1 cellular context compared by ENCODE assay signal in the genomic region with DNA sequence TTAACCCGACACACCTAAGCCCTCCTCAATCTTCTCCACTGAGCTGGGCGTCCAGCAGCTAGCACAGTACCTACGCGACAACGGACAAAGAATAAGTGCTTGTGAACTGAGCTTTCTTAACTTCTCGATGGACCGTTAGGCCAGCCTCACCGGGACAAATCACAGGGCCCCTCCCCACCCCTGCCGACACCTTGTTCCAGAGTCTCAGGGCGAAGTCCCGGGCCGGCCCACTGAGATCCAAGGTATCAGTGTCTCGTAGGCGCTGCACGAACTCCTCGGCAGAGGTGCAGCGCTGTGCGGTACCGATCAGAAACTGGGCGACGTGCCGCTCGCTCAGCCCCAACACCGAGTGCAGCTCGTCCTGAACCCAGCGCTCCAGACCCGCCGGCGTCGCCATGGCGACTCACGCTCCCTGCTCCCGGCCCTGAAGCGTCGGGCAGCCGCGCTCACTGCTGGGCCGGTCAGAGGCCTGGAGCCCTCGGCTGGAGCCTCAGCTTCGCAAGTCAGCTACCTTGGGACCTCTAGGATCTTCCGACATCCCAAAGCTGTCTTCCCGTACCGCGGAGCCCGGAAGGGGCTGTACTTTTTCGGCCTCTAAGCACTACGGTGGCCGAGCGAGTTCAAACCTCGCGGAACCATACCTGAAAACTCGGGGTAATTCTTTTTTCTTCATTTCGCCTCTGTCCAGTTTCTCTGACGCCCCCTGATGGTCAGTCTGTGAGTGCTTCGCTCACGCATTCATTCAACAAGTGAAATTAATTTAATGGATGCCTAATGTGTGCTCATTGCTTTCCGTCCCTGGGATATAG.
A peak's percentile ranks its signal among the peaks of the same experiment; 100 is the strongest.
TF ChIP-seq lines count a peak whose summit lies in the region.

Gene DHX16, minus strand, starts transcription at position 562 of the 809 bp plus-strand sequence. Its CDS starts 165 bp downstream, at position 397.

TF ChIP-seq in HEK293, 187 proteins besides CTCF, POLR2A, EP300 and RAD21 (continued from another document and continues in another):
- TF ChIP-seq ZNF513 (tag by site-specific recombination; IDR thresholded peaks at IDR 0.05) (no peak), ZNF121 (tag by site-specific recombination; IDR thresholded peaks at IDR 0.05) (no peak), KLF9 (tag by site-specific recombination; IDR thresholded peaks at IDR 0.05; ENCODE audit: low read depth) (no peak), ZSCAN16 (tag by site-specific recombination; IDR thresholded peaks at IDR 0.05) (no peak), ZNF514 (tag by site-specific recombination; IDR thresholded peaks at IDR 0.05) (no peak), ZNF791 (tag by site-specific recombination; IDR thresholded peaks at IDR 0.05) (no peak), ZSCAN4 (tag by site-specific recombination; IDR thresholded peaks at IDR 0.05) (no peak), ZNF394 (tag by site-specific recombination; IDR thresholded peaks at IDR 0.05; ENCODE audit: borderline replicate concordance) (peak; percentile 73), ZNF747 (tag by site-specific recombination; IDR thresholded peaks at IDR 0.05) (no peak), ZBTB48 (tag by site-specific recombination; IDR thresholded peaks at IDR 0.05) (peak; percentile 58; the same call in 1 of the 2 replicates), ZNF114 (tag by site-specific recombination; IDR thresholded peaks at IDR 0.05) (no peak), ZNF830 (tag by site-specific recombination; IDR thresholded peaks at IDR 0.05; ENCODE audit: low read depth) (no peak), ZSCAN30 (tag by site-specific recombination; IDR thresholded peaks at IDR 0.05) (peak; percentile 73), ZNF623 (tag by site-specific recombination; IDR thresholded peaks at IDR 0.05) (no peak; the same call in 1 of the 2 replicates), ZNF76 (tag by site-specific recombination; IDR thresholded peaks at IDR 0.05; ENCODE audit: borderline replicate concordance, low read depth) (peak; percentile 38; the same call in 1 of the 2 replicates), ZNF639 (tag by site-specific recombination; IDR thresholded peaks at IDR 0.05) (peak; percentile 66; the same call in 1 of the 2 replicates), ZNF529 (tag by site-specific recombination; IDR thresholded peaks at IDR 0.05; ENCODE audit: insufficient replicate concordance) (no peak), SCRT2 (tag by site-specific recombination; IDR thresholded peaks at IDR 0.05) (peak; percentile 100), ZNF544 (tag by site-specific recombination; IDR thresholded peaks at IDR 0.05) (no peak), ZNF138 (tag by site-specific recombination; IDR thresholded peaks at IDR 0.05; ENCODE audit: borderline replicate concordance) (no peak), ZBTB17 (tag by site-specific recombination; IDR thresholded peaks at IDR 0.05) (peak; percentile 96), ZNF777 (tag by site-specific recombination; IDR thresholded peaks at IDR 0.05; ENCODE audit: borderline replicate concordance) (no peak), ZNF580 (tag by site-specific recombination; IDR thresholded peaks at IDR 0.05) (peak; percentile 95), TSHZ1 (tag by site-specific recombination; IDR thresholded peaks at IDR 0.05; ENCODE audit: borderline replicate concordance) (no peak), RBAK (tag by site-specific recombination; IDR thresholded peaks at IDR 0.05) (no peak), ZNF350 (tag by site-specific recombination; IDR thresholded peaks at IDR 0.05) (no peak), ZNF223 (tag by site-specific recombination; IDR thresholded peaks at IDR 0.05) (no peak), OVOL3 (tag by site-specific recombination; IDR thresholded peaks at IDR 0.05) (no peak), ZNF302 (tag by site-specific recombination; IDR thresholded peaks at IDR 0.05; ENCODE audit: low read depth) (no peak), ZNF555 (tag by site-specific recombination; conservative IDR thresholded peaks at IDR 0.05) (no peak), ZBTB49 (tag by site-specific recombination; IDR thresholded peaks at IDR 0.05; ENCODE audit: low read depth) (no peak), ZNF660 (tag by site-specific recombination; IDR thresholded peaks at IDR 0.05) (peak; percentile 98), BCL11A (tag by site-specific recombination; IDR thresholded peaks at IDR 0.05; ENCODE audit: low read depth) (no peak), YY1 (tag by site-specific recombination; IDR thresholded peaks at IDR 0.05) (peak; percentile 59; the same call in 1 of the 2 replicates), ZNF843 (tag by site-specific recombination; IDR thresholded peaks at IDR 0.05) (no peak), ZNF10 (tag by site-specific recombination; IDR thresholded peaks at IDR 0.05) (peak; percentile 42; the same call in 1 of the 2 replicates), ZNF23 (tag by site-specific recombination; IDR thresholded peaks at IDR 0.05; ENCODE audit: borderline replicate concordance) (no peak), ZNF596 (tag by site-specific recombination; IDR thresholded peaks at IDR 0.05) (no peak), KLF10 (tag by site-specific recombination; IDR thresholded peaks at IDR 0.05) (0 out of 2 replicates have a peak, but pooled peaks have one; percentile 41)
- TF ChIP-seq, protein P1, sequence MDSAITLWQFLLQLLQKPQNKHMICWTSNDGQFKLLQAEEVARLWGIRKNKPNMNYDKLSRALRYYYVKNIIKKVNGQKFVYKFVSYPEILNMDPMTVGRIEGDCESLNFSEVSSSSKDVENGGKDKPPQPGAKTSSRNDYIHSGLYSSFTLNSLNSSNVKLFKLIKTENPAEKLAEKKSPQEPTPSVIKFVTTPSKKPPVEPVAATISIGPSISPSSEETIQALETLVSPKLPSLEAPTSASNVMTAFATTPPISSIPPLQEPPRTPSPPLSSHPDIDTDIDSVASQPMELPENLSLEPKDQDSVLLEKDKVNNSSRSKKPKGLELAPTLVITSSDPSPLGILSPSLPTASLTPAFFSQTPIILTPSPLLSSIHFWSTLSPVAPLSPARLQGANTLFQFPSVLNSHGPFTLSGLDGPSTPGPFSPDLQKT (IDR thresholded peaks at IDR 0.05; ENCODE audit: borderline replicate concordance, low read depth, low read length): no peak
- TF ChIP-seq, protein P2, sequence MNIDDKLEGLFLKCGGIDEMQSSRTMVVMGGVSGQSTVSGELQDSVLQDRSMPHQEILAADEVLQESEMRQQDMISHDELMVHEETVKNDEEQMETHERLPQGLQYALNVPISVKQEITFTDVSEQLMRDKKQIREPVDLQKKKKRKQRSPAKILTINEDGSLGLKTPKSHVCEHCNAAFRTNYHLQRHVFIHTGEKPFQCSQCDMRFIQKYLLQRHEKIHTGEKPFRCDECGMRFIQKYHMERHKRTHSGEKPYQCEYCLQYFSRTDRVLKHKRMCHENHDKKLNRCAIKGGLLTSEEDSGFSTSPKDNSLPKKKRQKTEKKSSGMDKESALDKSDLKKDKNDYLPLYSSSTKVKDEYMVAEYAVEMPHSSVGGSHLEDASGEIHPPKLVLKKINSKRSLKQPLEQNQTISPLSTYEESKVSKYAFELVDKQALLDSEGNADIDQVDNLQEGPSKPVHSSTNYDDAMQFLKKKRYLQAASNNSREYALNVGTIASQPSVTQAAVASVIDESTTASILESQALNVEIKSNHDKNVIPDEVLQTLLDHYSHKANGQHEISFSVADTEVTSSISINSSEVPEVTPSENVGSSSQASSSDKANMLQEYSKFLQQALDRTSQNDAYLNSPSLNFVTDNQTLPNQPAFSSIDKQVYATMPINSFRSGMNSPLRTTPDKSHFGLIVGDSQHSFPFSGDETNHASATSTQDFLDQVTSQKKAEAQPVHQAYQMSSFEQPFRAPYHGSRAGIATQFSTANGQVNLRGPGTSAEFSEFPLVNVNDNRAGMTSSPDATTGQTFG (tag by site-specific recombination; IDR thresholded peaks at IDR 0.05; ENCODE audit: borderline replicate concordance): no peak
- TF ChIP-seq, protein P3, sequence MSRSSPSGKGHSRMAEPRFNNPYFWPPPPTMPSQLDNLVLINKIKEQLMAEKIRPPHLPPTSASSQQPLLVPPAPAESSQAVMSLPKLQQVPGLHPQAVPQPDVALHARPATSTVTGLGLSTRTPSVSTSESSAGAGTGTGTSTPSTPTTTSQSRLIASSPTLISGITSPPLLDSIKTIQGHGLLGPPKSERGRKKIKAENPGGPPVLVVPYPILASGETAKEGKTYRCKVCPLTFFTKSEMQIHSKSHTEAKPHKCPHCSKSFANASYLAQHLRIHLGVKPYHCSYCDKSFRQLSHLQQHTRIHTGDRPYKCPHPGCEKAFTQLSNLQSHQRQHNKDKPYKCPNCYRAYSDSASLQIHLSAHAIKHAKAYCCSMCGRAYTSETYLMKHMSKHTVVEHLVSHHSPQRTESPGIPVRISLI (tag by site-specific recombination; IDR thresholded peaks at IDR 0.05): peak; percentile 97
- TF ChIP-seq, protein P4, sequence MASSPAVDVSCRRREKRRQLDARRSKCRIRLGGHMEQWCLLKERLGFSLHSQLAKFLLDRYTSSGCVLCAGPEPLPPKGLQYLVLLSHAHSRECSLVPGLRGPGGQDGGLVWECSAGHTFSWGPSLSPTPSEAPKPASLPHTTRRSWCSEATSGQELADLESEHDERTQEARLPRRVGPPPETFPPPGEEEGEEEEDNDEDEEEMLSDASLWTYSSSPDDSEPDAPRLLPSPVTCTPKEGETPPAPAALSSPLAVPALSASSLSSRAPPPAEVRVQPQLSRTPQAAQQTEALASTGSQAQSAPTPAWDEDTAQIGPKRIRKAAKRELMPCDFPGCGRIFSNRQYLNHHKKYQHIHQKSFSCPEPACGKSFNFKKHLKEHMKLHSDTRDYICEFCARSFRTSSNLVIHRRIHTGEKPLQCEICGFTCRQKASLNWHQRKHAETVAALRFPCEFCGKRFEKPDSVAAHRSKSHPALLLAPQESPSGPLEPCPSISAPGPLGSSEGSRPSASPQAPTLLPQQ (tag by site-specific recombination; IDR thresholded peaks at IDR 0.05): peak; percentile 66
